Comparison of ENCODE assay signal across 28 cellular contexts in genomic region chr10:118970770-118971169, GRCh38. TPM values are rescaled to one million over a fixed set of nuclear protein-coding genes. Genes with fewer than 3 reads are reported as not detected.
DNase-seq lines count a peak whose midpoint lies in the region; ATAC-seq and TF ChIP-seq lines count a peak whose summit lies in the region.
"Had no signal": no experiment of that assay in that cellular context is flagged by ENCODE, and none has a peak within 500 bp of the region (broad histone marks: within the 10 kb centered on the region; RNA-seq: fewer than 3 reads in every experiment).

No MANE protein-coding gene starts in this region.

- H3K9me3 ChIP-seq in gastrocnemius medialis, result no peaks in the 10 kb centered on the region
- H3K9me3 ChIP-seq: transverse colon had no signal

- no peaks in the 10 kb centered on the region for H3K4me1 Mint-ChIP-seq in activated CD8-positive, alpha-beta T cell treated with anti-CD3 and anti-CD28 coated beads, Interleukin-2, amount 10 ng/mL, durations not matched to agents 7 days and 5 days (ENCODE audit: low read depth)
- H3K4me1 Mint-ChIP-seq: activated CD4-positive, alpha-beta T cell treated with anti-CD3 and anti-CD28 coated beads, Interleukin-2, amount 10 ng/mL, durations not matched to agents 24 days and 14 days; H9 had no signal

- ATAC-seq in gastrocnemius medialis, result peak; percentile 36 to 85
- no peak for ATAC-seq in activated CD8-positive, alpha-beta T cell treated with anti-CD3 and anti-CD28 coated beads, Interleukin-2, amount 10 ng/mL, durations not matched to agents 7 days and 5 days
- ATAC-seq: activated T-cell treated with anti-CD3 and anti-CD28 coated beads, Interleukin-2, amount 50 U/mL, for 4 hours; lower lobe of right lung; mucosa of descending colon; SK-N-SH treated with all-trans-retinoic acid at 6 μM for 48 hours had no signal

- TF ChIP-seq POLR2A in gastrocnemius medialis (IDR thresholded peaks at IDR 0.05), result no peak

- intact Hi-C loops in gastrocnemius medialis (cut with DNase I; ENCODE audit: low total_unique reads), result loop anchor here (2.0 kb wide), 1 partner anchor 32 kb away; no protein-coding TSS in a partner anchor

- no peaks in the 10 kb centered on the region for H3K27me3 ChIP-seq in gastrocnemius medialis
- H3K27me3 ChIP-seq: transverse colon had no signal

- H3K27ac Mint-ChIP-seq in activated CD8-positive, alpha-beta T cell treated with anti-CD3 and anti-CD28 coated beads, Interleukin-2, amount 10 ng/mL, durations not matched to agents 7 days and 5 days, result no peak overlapping the region
- H3K27ac Mint-ChIP-seq: activated CD4-positive, alpha-beta T cell treated with anti-CD3 and anti-CD28 coated beads, Interleukin-2, amount 10 ng/mL, durations not matched to agents 24 days and 14 days; H9; nephron progenitor cell; T-helper 2 cell treated with Interferon-gamma antibody and Interleukin-4, amounts not matched to agents 5 μg/mL and 100 μg/mL, for 36 hours had no signal

- POLR2A ChIA-PET in activated CD8-positive, alpha-beta T cell treated with anti-CD3 and anti-CD28 coated beads, Interleukin-2, amount 10 ng/mL, durations not matched to agents 7 days and 5 days (lab: Charles Lee), result no interaction called here

- H3K36me3 Mint-ChIP-seq in activated CD8-positive, alpha-beta T cell treated with anti-CD3 and anti-CD28 coated beads, Interleukin-2, amount 10 ng/mL, durations not matched to agents 7 days and 5 days (ENCODE audit: low read depth), result no peaks in the 10 kb centered on the region

- H3K4me1 ChIP-seq in gastrocnemius medialis, result peaks cover 39 to 45% of the 10 kb centered on the region in 2 donors
- H3K4me1 ChIP-seq: lower lobe of right lung, transverse colon had no signal

- CTCF ChIA-PET in activated CD8-positive, alpha-beta T cell treated with anti-CD3 and anti-CD28 coated beads, Interleukin-2, amount 10 ng/mL, durations not matched to agents 7 days and 5 days (lab: Charles Lee), result no interaction called here

- H3K36me3 ChIP-seq in gastrocnemius medialis, result no peaks in the 10 kb centered on the region
- H3K36me3 ChIP-seq: lower lobe of right lung, transverse colon had no signal

- no peak for TF ChIP-seq CTCF in gastrocnemius medialis (IDR thresholded peaks at IDR 0.05 in 4 of 5, conservative IDR thresholded peaks at IDR 0.05 in 1 of 5)

- peak overlapping the region; percentile 41 to 68 (median 63) for H3K27ac ChIP-seq in gastrocnemius medialis
- H3K27ac ChIP-seq: lower lobe of right lung, transverse colon, VCaP had no signal

- no peak overlapping the region for H3K4me3 Mint-ChIP-seq in activated CD8-positive, alpha-beta T cell treated with anti-CD3 and anti-CD28 coated beads, Interleukin-2, amount 10 ng/mL, durations not matched to agents 7 days and 5 days
- H3K4me3 Mint-ChIP-seq: activated CD4-positive, alpha-beta T cell treated with anti-CD3 and anti-CD28 coated beads, Interleukin-2, amount 10 ng/mL, durations not matched to agents 24 days and 14 days; activated T-cell treated with anti-CD3 and anti-CD28 coated beads, Interleukin-2, amount 50 U/mL, for 4 hours; H9; nephron progenitor cell; T-helper 2 cell treated with Interferon-gamma antibody and Interleukin-4, amounts not matched to agents 5 μg/mL and 100 μg/mL, for 36 hours had no signal

- H3K4me3 ChIP-seq in gastrocnemius medialis, result peak overlapping the region in 2 of 4 donors; percentile 1 to 17
- H3K4me3 ChIP-seq: lower lobe of right lung, mucosa of descending colon, smooth muscle cell, transverse colon had no signal

- no peaks in the 10 kb centered on the region for H3K9me3 Mint-ChIP-seq in activated CD8-positive, alpha-beta T cell treated with anti-CD3 and anti-CD28 coated beads, Interleukin-2, amount 10 ng/mL, durations not matched to agents 7 days and 5 days (ENCODE audit: insufficient read depth)
- H3K9me3 Mint-ChIP-seq: T-helper 2 cell treated with Interferon-gamma antibody and Interleukin-4, amounts not matched to agents 5 μg/mL and 100 μg/mL, for 36 hours had no signal

- in situ Hi-C loops in gastrocnemius medialis (cut with MboI; ENCODE audit: low sequenced_read_pairs in 4 of 4), result no loop called here

- DNase-seq in SKM-1 (lab: John Stamatoyannopoulos, UW; ENCODE audit: unreplicated experiment), result peak; percentile 9
- DNase-seq in SKM-1 treated with dmso at 0.1 percent for 144 hours (lab: John Stamatoyannopoulos, UW; ENCODE audit: unreplicated experiment), result no peak
- DNase-seq in NCI-H524 treated with DMSO at 0.1 percent for 48 hours (lab: John Stamatoyannopoulos, UW), result peak; percentile 60
- peak; percentile 21 for DNase-seq in ecto neural progenitor cell (ENCODE audit: low spot score)
- peak in 1 of 2 donors; percentile 72 for DNase-seq in gastrocnemius medialis
- no peak for DNase-seq in NCI-H748 treated with DMSO at 0.1 percent for 48 hours (lab: John Stamatoyannopoulos, UW)
- DNase-seq in effector CD8-positive, alpha-beta T cell (lab: John Stamatoyannopoulos, UW), result no peak
- no peak for DNase-seq in activated CD8-positive, alpha-beta T cell treated with anti-CD3 and anti-CD28 coated beads, Interleukin-2, amount 10 ng/mL, durations not matched to agents 7 days and 5 days
- DNase-seq: activated CD4-positive, alpha-beta T cell treated with anti-CD3 and anti-CD28 coated beads, Interleukin-2, amount 10 ng/mL, durations not matched to agents 24 days and 14 days; activated gamma-delta T cell treated with Interleukin-2 at 50 U/mL for 16 hours; activated T-cell treated with anti-CD3 and anti-CD28 coated beads, Interleukin-2, amount 50 U/mL, for 4 hours; AML-193; cerebellar nuclear complex; DMS79; GF-D8; glutamatergic neuron; H9; KG1; lower lobe of right lung; mucosa of descending colon; NCI-H146; nephron progenitor cell; retina; transverse colon had no signal

- peaks cover 17% of the 10 kb centered on the region for H3K27me3 Mint-ChIP-seq in activated CD8-positive, alpha-beta T cell treated with anti-CD3 and anti-CD28 coated beads, Interleukin-2, amount 10 ng/mL, durations not matched to agents 7 days and 5 days (ENCODE audit: low read depth)

RNA-seq across cellular contexts. Expression of gene NANOS1, which starts 58.7 kb away (rescaled TPM):
- 10 to 100 TPM; 10.5 to 25.2 (median 17.4) TPM for total RNA-seq in gastrocnemius medialis
- under 1 TPM; 0.08 to 0.13 TPM for total RNA-seq in activated CD8-positive, alpha-beta T cell treated with anti-CD3 and anti-CD28 coated beads, Interleukin-2, amount 10 ng/mL, durations not matched to agents 7 days and 5 days

Comparison
In these comparisons a context has a peak if more than half of its experiments do, and no peak if none do; other contexts are left out.
1. DNase-seq: peak in SKM-1 (single experiment), NCI-H524 treated with DMSO at 0.1 percent for 48 hours (single experiment) and ecto neural progenitor cell (single experiment); none in SKM-1 treated with dmso at 0.1 percent for 144 hours (single experiment), NCI-H748 treated with DMSO at 0.1 percent for 48 hours (single experiment), effector CD8-positive, alpha-beta T cell (single experiment) and activated CD8-positive, alpha-beta T cell treated with anti-CD3 and anti-CD28 coated beads, Interleukin-2, amount 10 ng/mL, durations not matched to agents 7 days and 5 days (single experiment).
2. RNA of gene NANOS1, which starts 58.7 kb away (total RNA-seq): 10.5 to 25.2 TPM in gastrocnemius medialis; 0.08 to 0.13 TPM in activated CD8-positive, alpha-beta T cell treated with anti-CD3 and anti-CD28 coated beads, Interleukin-2, amount 10 ng/mL, durations not matched to agents 7 days and 5 days; every median in the first group is over 10 times any median in the second.